Comparison of ENCODE assay signal across 1 cellular context in the genomic region with DNA sequence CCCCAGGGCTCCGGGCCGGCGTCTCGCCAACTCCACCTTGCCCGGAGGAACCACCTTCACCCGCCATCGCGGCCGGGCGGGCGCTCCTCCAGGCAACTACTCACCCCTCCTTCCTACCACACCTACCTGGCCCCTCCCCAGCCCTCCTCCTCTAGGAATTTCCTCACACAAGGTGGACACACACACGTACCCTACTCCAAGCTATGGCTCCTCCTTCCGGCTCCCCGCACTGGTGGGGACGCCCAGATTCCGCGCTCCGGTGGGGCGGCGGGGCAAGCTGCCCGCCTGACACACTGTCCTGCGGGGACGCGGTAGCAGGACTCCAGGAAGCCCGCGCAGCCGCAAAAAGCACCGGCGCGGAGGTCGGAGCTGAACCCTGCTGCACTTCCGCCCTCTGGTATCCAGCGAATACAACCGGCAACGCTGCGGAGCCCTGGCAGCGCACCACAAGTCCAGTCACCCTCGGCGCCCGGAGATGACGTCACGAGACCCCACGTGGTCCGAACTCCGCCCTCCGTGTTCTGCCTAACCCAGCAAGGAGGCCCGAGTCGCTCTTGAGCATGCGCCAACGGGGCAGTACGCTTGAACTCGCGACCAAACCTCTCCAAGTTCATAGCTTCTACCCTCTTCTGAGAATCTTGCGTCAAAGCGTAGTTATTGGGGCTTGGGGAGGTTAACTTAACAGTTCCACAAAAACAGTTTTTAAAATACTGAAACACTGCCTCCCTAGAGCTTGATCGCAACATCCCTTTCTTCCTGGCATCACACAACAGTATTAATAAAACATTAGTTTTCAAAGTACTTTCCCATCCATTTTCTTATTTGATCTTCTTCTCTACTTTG.
TF ChIP-seq lines count a peak whose summit lies in the region.

TSS of gene ATG5 (minus strand) at position 425 of the 843 bp plus-strand sequence. CDS start 9,552 bp downstream, outside the sequence.

TF ChIP-seq in WTC11, 78 proteins besides CTCF, POLR2A, EP300 and RAD21 (continued from another document):
- peak; percentile 63 for TF ChIP-seq GABPB1 (CRISPR knock-in tag; IDR thresholded peaks at IDR 0.05)
- TF ChIP-seq NR1H2 (CRISPR knock-in tag; IDR thresholded peaks at IDR 0.05), result no peak
- peak; percentile 42; the same call in 1 of the 2 replicates for TF ChIP-seq ZNF121 (CRISPR knock-in tag; IDR thresholded peaks at IDR 0.05)
- peak; percentile 94 for TF ChIP-seq FOXK1 (CRISPR knock-in tag; IDR thresholded peaks at IDR 0.05)
- no peak for TF ChIP-seq TP53 (CRISPR knock-in tag; IDR thresholded peaks at IDR 0.05)
- TF ChIP-seq, protein P1, sequence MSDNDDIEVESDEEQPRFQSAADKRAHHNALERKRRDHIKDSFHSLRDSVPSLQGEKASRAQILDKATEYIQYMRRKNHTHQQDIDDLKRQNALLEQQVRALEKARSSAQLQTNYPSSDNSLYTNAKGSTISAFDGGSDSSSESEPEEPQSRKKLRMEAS (CRISPR knock-in tag; IDR thresholded peaks at IDR 0.05), result peak; percentile 94
- 0 out of 2 replicates have a peak, but pooled peaks have one; percentile 54 for TF ChIP-seq ZNF232 (CRISPR knock-in tag; IDR thresholded peaks at IDR 0.05)
- peak; percentile 71; the same call in 1 of the 2 replicates for TF ChIP-seq ETV6 (CRISPR knock-in tag; IDR thresholded peaks at IDR 0.05)
- TF ChIP-seq SP1 (CRISPR knock-in tag; conservative IDR thresholded peaks at IDR 0.05), result peak; percentile 86
- 0 out of 2 replicates have a peak, but pooled peaks have one; percentile 79 for TF ChIP-seq CBFB (CRISPR knock-in tag; IDR thresholded peaks at IDR 0.05; ENCODE audit: low read depth)
- 0 out of 2 replicates have a peak, but pooled peaks have one; percentile 53 for TF ChIP-seq CREB1 (CRISPR knock-in tag; IDR thresholded peaks at IDR 0.05)
- TF ChIP-seq, protein P2, sequence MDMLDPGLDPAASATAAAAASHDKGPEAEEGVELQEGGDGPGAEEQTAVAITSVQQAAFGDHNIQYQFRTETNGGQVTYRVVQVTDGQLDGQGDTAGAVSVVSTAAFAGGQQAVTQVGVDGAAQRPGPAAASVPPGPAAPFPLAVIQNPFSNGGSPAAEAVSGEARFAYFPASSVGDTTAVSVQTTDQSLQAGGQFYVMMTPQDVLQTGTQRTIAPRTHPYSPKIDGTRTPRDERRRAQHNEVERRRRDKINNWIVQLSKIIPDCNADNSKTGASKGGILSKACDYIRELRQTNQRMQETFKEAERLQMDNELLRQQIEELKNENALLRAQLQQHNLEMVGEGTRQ (CRISPR knock-in tag; IDR thresholded peaks at IDR 0.05), result peak; percentile 98
- TF ChIP-seq IRF1 (CRISPR knock-in tag; IDR thresholded peaks at IDR 0.05), result peak; percentile 70; the same call in 1 of the 2 replicates
- TF ChIP-seq FOXP1 (CRISPR knock-in tag; IDR thresholded peaks at IDR 0.05; ENCODE audit: borderline replicate concordance), result peak; percentile 87; the same call in 1 of the 2 replicates
- TF ChIP-seq, protein P3, sequence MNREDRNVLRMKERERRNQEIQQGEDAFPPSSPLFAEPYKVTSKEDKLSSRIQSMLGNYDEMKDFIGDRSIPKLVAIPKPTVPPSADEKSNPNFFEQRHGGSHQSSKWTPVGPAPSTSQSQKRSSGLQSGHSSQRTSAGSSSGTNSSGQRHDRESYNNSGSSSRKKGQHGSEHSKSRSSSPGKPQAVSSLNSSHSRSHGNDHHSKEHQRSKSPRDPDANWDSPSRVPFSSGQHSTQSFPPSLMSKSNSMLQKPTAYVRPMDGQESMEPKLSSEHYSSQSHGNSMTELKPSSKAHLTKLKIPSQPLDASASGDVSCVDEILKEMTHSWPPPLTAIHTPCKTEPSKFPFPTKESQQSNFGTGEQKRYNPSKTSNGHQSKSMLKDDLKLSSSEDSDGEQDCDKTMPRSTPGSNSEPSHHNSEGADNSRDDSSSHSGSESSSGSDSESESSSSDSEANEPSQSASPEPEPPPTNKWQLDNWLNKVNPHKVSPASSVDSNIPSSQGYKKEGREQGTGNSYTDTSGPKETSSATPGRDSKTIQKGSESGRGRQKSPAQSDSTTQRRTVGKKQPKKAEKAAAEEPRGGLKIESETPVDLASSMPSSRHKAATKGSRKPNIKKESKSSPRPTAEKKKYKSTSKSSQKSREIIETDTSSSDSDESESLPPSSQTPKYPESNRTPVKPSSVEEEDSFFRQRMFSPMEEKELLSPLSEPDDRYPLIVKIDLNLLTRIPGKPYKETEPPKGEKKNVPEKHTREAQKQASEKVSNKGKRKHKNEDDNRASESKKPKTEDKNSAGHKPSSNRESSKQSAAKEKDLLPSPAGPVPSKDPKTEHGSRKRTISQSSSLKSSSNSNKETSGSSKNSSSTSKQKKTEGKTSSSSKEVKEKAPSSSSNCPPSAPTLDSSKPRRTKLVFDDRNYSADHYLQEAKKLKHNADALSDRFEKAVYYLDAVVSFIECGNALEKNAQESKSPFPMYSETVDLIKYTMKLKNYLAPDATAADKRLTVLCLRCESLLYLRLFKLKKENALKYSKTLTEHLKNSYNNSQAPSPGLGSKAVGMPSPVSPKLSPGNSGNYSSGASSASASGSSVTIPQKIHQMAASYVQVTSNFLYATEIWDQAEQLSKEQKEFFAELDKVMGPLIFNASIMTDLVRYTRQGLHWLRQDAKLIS (CRISPR knock-in tag; IDR thresholded peaks at IDR 0.05; ENCODE audit: borderline replicate concordance), result no peak
- TF ChIP-seq, protein P4, sequence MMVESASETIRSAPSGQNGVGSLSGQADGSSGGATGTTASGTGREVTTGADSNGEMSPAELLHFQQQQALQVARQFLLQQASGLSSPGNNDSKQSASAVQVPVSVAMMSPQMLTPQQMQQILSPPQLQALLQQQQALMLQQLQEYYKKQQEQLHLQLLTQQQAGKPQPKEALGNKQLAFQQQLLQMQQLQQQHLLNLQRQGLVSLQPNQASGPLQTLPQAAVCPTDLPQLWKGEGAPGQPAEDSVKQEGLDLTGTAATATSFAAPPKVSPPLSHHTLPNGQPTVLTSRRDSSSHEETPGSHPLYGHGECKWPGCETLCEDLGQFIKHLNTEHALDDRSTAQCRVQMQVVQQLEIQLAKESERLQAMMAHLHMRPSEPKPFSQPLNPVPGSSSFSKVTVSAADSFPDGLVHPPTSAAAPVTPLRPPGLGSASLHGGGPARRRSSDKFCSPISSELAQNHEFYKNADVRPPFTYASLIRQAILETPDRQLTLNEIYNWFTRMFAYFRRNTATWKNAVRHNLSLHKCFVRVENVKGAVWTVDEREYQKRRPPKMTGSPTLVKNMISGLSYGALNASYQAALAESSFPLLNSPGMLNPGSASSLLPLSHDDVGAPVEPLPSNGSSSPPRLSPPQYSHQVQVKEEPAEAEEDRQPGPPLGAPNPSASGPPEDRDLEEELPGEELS (CRISPR knock-in tag; IDR thresholded peaks at IDR 0.05), result peak; percentile 28; the same call in 1 of the 2 replicates
